ENCODE assay signal across 30 cellular contexts in the genomic region with DNA sequence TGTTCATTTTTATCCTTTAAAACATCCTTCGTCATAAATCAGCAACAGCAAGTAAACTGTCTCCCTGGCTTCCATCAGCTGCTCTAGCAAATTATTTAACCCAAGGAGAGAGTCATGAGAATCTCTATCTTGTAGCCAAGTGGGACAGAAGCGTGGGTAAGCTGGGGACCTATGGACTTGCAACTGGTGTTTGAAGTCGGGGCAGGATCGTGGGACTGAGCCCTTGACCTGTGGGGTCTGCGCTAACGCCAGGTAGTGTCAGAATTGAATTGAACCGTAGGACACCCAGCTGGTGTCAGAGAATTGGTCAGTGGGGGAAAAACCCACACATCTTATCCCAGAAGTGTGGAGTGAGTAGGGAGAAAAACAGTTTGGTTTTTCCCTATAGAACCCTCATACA.
"Had no signal": no experiment of that assay in that cellular context is flagged by ENCODE, and none has a peak within 500 bp of the region (broad histone marks: within the 10 kb centered on the region; RNA-seq: fewer than 3 reads in every experiment).

No MANE protein-coding gene starts in this region.

- H3K36me3 Mint-ChIP-seq: natural killer cell treated with Interleukin-12 subunit alpha and Interleukin-12 subunit beta and Interleukin-15 and Interleukin-18, amount 100 ng/mL, for 72 hours had no signal

- H3K4me3 ChIP-seq: pancreas, psoas muscle, skin epidermis, smooth muscle cell, stomach, suprapubic skin, testis, tibial artery, transverse colon, upper lobe of right lung, uterus had no signal

- H3K27ac Mint-ChIP-seq: naive B cell; natural killer cell treated with Interleukin-12 subunit alpha and Interleukin-12 subunit beta and Interleukin-15 and Interleukin-18, amount 100 ng/mL, for 72 hours; nephron progenitor cell; progenitor cell of endocrine pancreas; stimulated activated effector memory CD8-positive, alpha-beta T cell treated with anti-CD3 and anti-CD28 coated beads, Interleukin-12 subunit alpha, Interleukin-12 subunit beta, amount 100 ng/mL, for 72 hours; stimulated activated naive B cell treated with anti-CD40 and anti-IgM and Interleukin-4, amounts not matched to agents 10 μg/mL and 1 μg/mL and 100 μg/mL, for 72 hours; stimulated activated naive CD8-positive, alpha-beta T cell treated with anti-CD3 and anti-CD28 coated beads, Interleukin-15, Interleukin-2, amounts not matched to agents 100 ng/mL and 50 ng/mL, for 24 hours; type B pancreatic cell had no signal

- H3K27me3 ChIP-seq: neutrophil, pancreas, stomach, suprapubic skin, testis, tibial artery, transverse colon, upper lobe of right lung, uterus had no signal

- H3K27me3 Mint-ChIP-seq: naive B cell; naive thymus-derived CD8-positive, alpha-beta T cell; natural killer cell treated with Interleukin-12 subunit alpha and Interleukin-12 subunit beta and Interleukin-15 and Interleukin-18, amount 100 ng/mL, for 72 hours; progenitor cell of endocrine pancreas; stimulated activated naive B cell treated with anti-CD40 and anti-IgM and Interleukin-4, amounts not matched to agents 10 μg/mL and 1 μg/mL and 100 μg/mL, for 72 hours; stimulated activated naive CD8-positive, alpha-beta T cell treated with anti-CD3 and anti-CD28 coated beads, Interleukin-15, Interleukin-2, amounts not matched to agents 100 ng/mL and 50 ng/mL, for 24 hours; type B pancreatic cell had no signal

- ATAC-seq: naive thymus-derived CD8-positive, alpha-beta T cell; natural killer cell treated with Interleukin-12 subunit alpha and Interleukin-12 subunit beta and Interleukin-15 and Interleukin-18, amount 100 ng/mL, for 72 hours; pancreas; right cardiac atrium; sciatic nerve; stimulated activated effector memory CD8-positive, alpha-beta T cell treated with anti-CD3 and anti-CD28 coated beads, Interleukin-12 subunit alpha, Interleukin-12 subunit beta, amount 100 ng/mL, for 72 hours; stimulated activated naive B cell treated with anti-CD40 and anti-IgM and Interleukin-4, amounts not matched to agents 10 μg/mL and 1 μg/mL and 100 μg/mL, for 72 hours; upper lobe of right lung had no signal

- H3K4me1 Mint-ChIP-seq: neural crest cell had no signal

- H3K27ac ChIP-seq: neutrophil, pancreas, psoas muscle, stomach, suprapubic skin, testis, tibial artery, transverse colon, upper lobe of right lung, uterus had no signal

- H3K4me3 Mint-ChIP-seq: naive B cell; naive thymus-derived CD8-positive, alpha-beta T cell; natural killer cell treated with Interleukin-12 subunit alpha and Interleukin-12 subunit beta and Interleukin-15 and Interleukin-18, amount 100 ng/mL, for 72 hours; nephron progenitor cell; neural crest cell; stimulated activated effector memory CD8-positive, alpha-beta T cell treated with anti-CD3 and anti-CD28 coated beads, Interleukin-12 subunit alpha, Interleukin-12 subunit beta, amount 100 ng/mL, for 72 hours; stimulated activated naive B cell treated with anti-CD40 and anti-IgM and Interleukin-4, amounts not matched to agents 10 μg/mL and 1 μg/mL and 100 μg/mL, for 72 hours; stimulated activated naive CD8-positive, alpha-beta T cell treated with anti-CD3 and anti-CD28 coated beads, Interleukin-15, Interleukin-2, amounts not matched to agents 100 ng/mL and 50 ng/mL, for 24 hours; type B pancreatic cell had no signal

- H3K4me2 ChIP-seq: smooth muscle cell had no signal

- H3K4me1 ChIP-seq: pancreas, stomach, testis, tibial artery, transverse colon, upper lobe of right lung, uterus had no signal

- H3K9me3 ChIP-seq: neutrophil, pancreas, psoas muscle, stomach, suprapubic skin, testis, tibial artery, transverse colon, upper lobe of right lung, uterus had no signal

- H3K36me3 ChIP-seq: neutrophil, uterus had no signal

- H3K9me3 Mint-ChIP-seq: naive B cell; naive thymus-derived CD8-positive, alpha-beta T cell; natural killer cell treated with Interleukin-12 subunit alpha and Interleukin-12 subunit beta and Interleukin-15 and Interleukin-18, amount 100 ng/mL, for 72 hours; nephron progenitor cell; neural crest cell; stimulated activated effector memory CD8-positive, alpha-beta T cell treated with anti-CD3 and anti-CD28 coated beads, Interleukin-12 subunit alpha, Interleukin-12 subunit beta, amount 100 ng/mL, for 72 hours; stimulated activated naive B cell treated with anti-CD40 and anti-IgM and Interleukin-4, amounts not matched to agents 10 μg/mL and 1 μg/mL and 100 μg/mL, for 72 hours; stimulated activated naive CD8-positive, alpha-beta T cell treated with anti-CD3 and anti-CD28 coated beads, Interleukin-15, Interleukin-2, amounts not matched to agents 100 ng/mL and 50 ng/mL, for 24 hours; type B pancreatic cell had no signal

- DNase-seq: naive B cell; naive thymus-derived CD8-positive, alpha-beta T cell; nephron progenitor cell; nucleus accumbens; pancreas; psoas muscle; right cardiac atrium; stimulated activated CD4-positive, alpha-beta T cell treated with anti-CD3 and anti-CD28 coated beads, Interleukin-15, amount 100 ng/mL, for 24 hours; stimulated activated CD4-positive, alpha-beta T cell treated with anti-CD3 and anti-CD28 coated beads, Interleukin-2, amount 100 ng/mL, for 24 hours; stimulated activated CD4-positive, alpha-beta T cell treated with anti-CD3 and anti-CD28 coated beads, Interleukin-2, amount 100 ng/mL, for 48 hours; stimulated activated CD4-positive, alpha-beta T cell treated with anti-CD3 and anti-CD28 coated beads, Interleukin-4, amount 100 ng/mL, for 24 hours; stimulated activated naive B cell treated with anti-CD40 and anti-IgM and Interleukin-4, amounts not matched to agents 10 μg/mL and 1 μg/mL and 100 μg/mL, for 72 hours; stimulated activated naive CD4-positive, alpha-beta T cell treated with Interleukin-2 at 50 U/mL for 16 hours; stomach; testis; tibial artery; transverse colon; upper lobe of right lung; uterus had no signal
